ENCODE assay signal across 24 cellular contexts in the genomic region with DNA sequence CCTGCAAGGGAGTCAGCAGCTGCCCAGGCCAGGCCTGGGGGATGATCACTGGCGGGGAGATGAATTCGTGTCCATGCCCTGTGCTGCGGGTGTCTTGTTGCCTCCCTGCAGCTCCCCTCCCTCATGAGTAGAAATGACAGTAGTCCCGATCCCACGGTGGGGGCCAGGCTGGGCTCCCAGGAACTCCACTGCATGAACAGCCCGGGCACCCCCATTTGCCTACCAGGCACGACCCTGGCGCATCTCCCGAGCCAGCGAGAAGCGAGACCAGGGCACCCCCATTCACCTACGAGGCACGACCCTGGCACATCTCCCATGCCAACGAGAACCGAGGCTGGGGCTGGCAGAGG.
DNase-seq lines count a peak whose midpoint lies in the region; ATAC-seq, FAIRE-seq and TF ChIP-seq lines count a peak whose summit lies in the region.
"Had no signal": no experiment of that assay in that cellular context is flagged by ENCODE, and none has a peak within 500 bp of the region (broad histone marks: within the 10 kb centered on the region; RNA-seq: fewer than 3 reads in every experiment).

No MANE protein-coding gene starts in this region.

- H3K36me3 Mint-ChIP-seq in chondrocyte (ENCODE audit: low read depth) (no peaks in the 10 kb centered on the region), neural crest cell (ENCODE audit: low read depth) (no peaks in the 10 kb centered on the region)

- intact Hi-C loops in right lobe of liver (cut with DNase I) (no loop called here), HepG2 (cut with micrococcal nuclease; ENCODE audit: unreplicated experiment) (no loop called here)

- H3K27ac Mint-ChIP-seq in chondrocyte (ENCODE audit: unreplicated experiment) = no peak overlapping the region
- peak overlapping the region; percentile 67 for H3K27ac Mint-ChIP-seq in neural crest cell (ENCODE audit: unreplicated experiment)
- H3K27ac Mint-ChIP-seq: CD8-positive, alpha-beta T cell had no signal

- no peak overlapping the region for H3K4me3 ChIP-seq in right lobe of liver
- H3K4me3 ChIP-seq in HepG2 (replicated peaks in 1 of 3; ENCODE audit: insufficient read depth in 1 of 3, low read depth in 2 of 3, low read length in 3 of 3) = no peak overlapping the region
- H3K4me3 ChIP-seq: BLaER1, GM12878, SK-N-MC had no signal

- H3K27ac ChIP-seq in right lobe of liver = no peak overlapping the region
- H3K27ac ChIP-seq in HepG2 (ENCODE audit: extremely low read length, insufficient read depth, low read length) = no peak overlapping the region
- H3K27ac ChIP-seq: BLaER1, SK-N-MC had no signal

- H3K27me3 ChIP-seq in right lobe of liver (no peaks in the 10 kb centered on the region), HepG2 (ENCODE audit: control insufficient read depth in 1 of 2, insufficient read depth in 2 of 2, low read length in 2 of 2) (no peaks in the 10 kb centered on the region)
- H3K27me3 ChIP-seq: BLaER1 had no signal

- TF ChIP-seq POLR2A in right lobe of liver (IDR thresholded peaks at IDR 0.05) = no peak
- TF ChIP-seq POLR2A in HepG2 (IDR thresholded peaks at IDR 0.05; ENCODE audit: insufficient read depth in 1 of 2, low read depth in 2 of 2, low read length in 2 of 2) = no peak

- no peak overlapping the region for H3K4me3 Mint-ChIP-seq in chondrocyte (ENCODE audit: unreplicated experiment)
- no peak overlapping the region for H3K4me3 Mint-ChIP-seq in neural crest cell
- H3K4me3 Mint-ChIP-seq: CD8-positive, alpha-beta T cell had no signal

- H4K20me1 ChIP-seq in HepG2 (ENCODE audit: insufficient read depth, low read length) = no peaks in the 10 kb centered on the region

- TF ChIP-seq CTCF in right lobe of liver (IDR thresholded peaks at IDR 0.05) (no peak), HepG2 (CRISPR knock-in tag; IDR thresholded peaks at IDR 0.05) (no peak), chondrocyte (IDR thresholded peaks at IDR 0.05) (no peak), neural crest cell (conservative IDR thresholded peaks at IDR 0.05) (no peak)

- CTCF ChIA-PET in HepG2 (lab: Yijun Ruan, JAX; ENCODE audit: low intra/inter-chr PET ratio, low total read pairs) = no interaction called here

- no peaks in the 10 kb centered on the region for H3K79me2 ChIP-seq in HepG2 (ENCODE audit: insufficient read depth, low read length)

- H3K36me3 ChIP-seq in right lobe of liver (no peaks in the 10 kb centered on the region), HepG2 (replicated peaks in 1 of 2; ENCODE audit: control insufficient read depth in 1 of 2, insufficient read depth in 2 of 2, low read length in 2 of 2) (peaks cover 3% of the 10 kb centered on the region in 2 experiments; a peak in 1 of 5 replicates)

- DNase-seq in right lobe of liver = peak in 2 of 3 donors; percentile 19 to 45
- DNase-seq in HepG2 (ENCODE audit: low spot score) = no peak
- peak; percentile 83 for DNase-seq in chondrocyte (ENCODE audit: low spot score)
- no peak for DNase-seq in neural crest cell (ENCODE audit: low read depth, low spot score)
- DNase-seq in EL = no peak
- no peak for DNase-seq in kidney tubule cell (ENCODE audit: low spot score)
- DNase-seq in NCI-H748 (lab: John Stamatoyannopoulos, UW; ENCODE audit: unreplicated experiment) = no peak
- DNase-seq: Caco-2, GDM1, KBM-7, NCI-H1105, NCI-H1436 treated with DMSO at 0.1 percent for 48 hours, NCI-H187 treated with DMSO at 0.1 percent for 48 hours, NCI-H524, NCI-H774, SHP77 treated with DMSO at 0.1 percent for 48 hours had no signal

- no peaks in the 10 kb centered on the region for H3K9me3 ChIP-seq in right lobe of liver
- no peaks in the 10 kb centered on the region for H3K9me3 ChIP-seq in HepG2 (ENCODE audit: low read length)
- H3K9me3 ChIP-seq: BLaER1, Caco-2 had no signal

- no peak overlapping the region for H3K4me2 ChIP-seq in HepG2 (ENCODE audit: low read depth, low read length)
- H3K4me2 ChIP-seq: BLaER1 had no signal

- ATAC-seq in right lobe of liver = no peak
- ATAC-seq in HepG2 = no peak
- ATAC-seq in GM21723 (IDR thresholded peaks at IDR 0.05; ENCODE audit: unreplicated experiment) = no peak
- ATAC-seq: CD8-positive, alpha-beta T cell; GM12878 had no signal

- FAIRE-seq in HepG2 (lab: Jason Lieb, UNC) = no peak
- FAIRE-seq: A204.1, GM12878, H54, RCC 7860 had no signal

- H3K4me1 Mint-ChIP-seq in chondrocyte (ENCODE audit: low read depth) (peaks cover 4% of the 10 kb centered on the region), neural crest cell (peaks cover 4% of the 10 kb centered on the region)

- no TSS peak for BruUV-seq in HepG2 (replicated peaks; lab: Mats Ljungman, UMichigan)

- POLR2A ChIA-PET in HepG2 (lab: Yijun Ruan, JAX) = no interaction called here

- H3K27me3 Mint-ChIP-seq in chondrocyte (ENCODE audit: low read depth) = no peaks in the 10 kb centered on the region
- no peaks in the 10 kb centered on the region for H3K27me3 Mint-ChIP-seq in neural crest cell (ENCODE audit: low read depth)

- H3K4me1 ChIP-seq in right lobe of liver (peaks cover 0 to 17% (median 7%) of the 10 kb centered on the region in 4 donors), HepG2 (ENCODE audit: insufficient read depth, low read length) (peaks cover 12% of the 10 kb centered on the region)
- H3K4me1 ChIP-seq: Caco-2 had no signal

- no peak overlapping the region for H3K9ac ChIP-seq in HepG2 (ENCODE audit: insufficient read depth, low read depth, low read length)

- in situ Hi-C loops in HepG2 (cut with HindIII; ENCODE audit: extremely low pct_ligation_motif_present, low pct_unique_long_range_greater_than_20kb) = no loop called here

- WGBS in right lobe of liver (ENCODE audit: insufficient coverage, low coverage, low lambda C conversion rate, missing lambda C conversion rate) = no CpG with 5 or more reads among the region's 15 CpGs
- 95% methylated on average over 10 of the region's 15 CpGs for WGBS in HepG2 (ENCODE audit: low lambda C conversion rate)

- H2AFZ ChIP-seq in HepG2 (ENCODE audit: low read length) = no peak overlapping the region

- TF ChIP-seq EP300 in HepG2 (IDR thresholded peaks at IDR 0.05; ENCODE audit: low read depth in 2 of 2, low read length in 2 of 2) = no peak
- TF ChIP-seq EP300 in HepG2 (CRISPR knock-in tag; IDR thresholded peaks at IDR 0.05; ENCODE audit: borderline replicate concordance) = no peak

- TF ChIP-seq RAD21 in HepG2 (CRISPR knock-in tag; IDR thresholded peaks at IDR 0.05) = no peak

- H3K9me3 Mint-ChIP-seq in chondrocyte (ENCODE audit: low read depth) (no peaks in the 10 kb centered on the region), neural crest cell (no peaks in the 10 kb centered on the region)
- H3K9me3 Mint-ChIP-seq: CD8-positive, alpha-beta T cell had no signal

TF ChIP-seq in HepG2, 621 proteins besides CTCF, POLR2A, EP300 and RAD21 (continues in another document):
- TF ChIP-seq AKAP8 (CRISPR knock-in tag; IDR thresholded peaks at IDR 0.05) (no peak), KAT7 (CRISPR knock-in tag; IDR thresholded peaks at IDR 0.05; ENCODE audit: borderline replicate concordance) (no peak)

Comparison
In these comparisons a context has a peak if more than half of its experiments do, and no peak if none do; other contexts are left out.
1. DNase-seq: peak in right lobe of liver (2 of 3) and chondrocyte (single experiment); none in HepG2 (single experiment), neural crest cell (single experiment), EL (single experiment), kidney tubule cell (single experiment) and NCI-H748 (single experiment).